ENCODE assay signal across 17 cellular contexts in the genomic region with DNA sequence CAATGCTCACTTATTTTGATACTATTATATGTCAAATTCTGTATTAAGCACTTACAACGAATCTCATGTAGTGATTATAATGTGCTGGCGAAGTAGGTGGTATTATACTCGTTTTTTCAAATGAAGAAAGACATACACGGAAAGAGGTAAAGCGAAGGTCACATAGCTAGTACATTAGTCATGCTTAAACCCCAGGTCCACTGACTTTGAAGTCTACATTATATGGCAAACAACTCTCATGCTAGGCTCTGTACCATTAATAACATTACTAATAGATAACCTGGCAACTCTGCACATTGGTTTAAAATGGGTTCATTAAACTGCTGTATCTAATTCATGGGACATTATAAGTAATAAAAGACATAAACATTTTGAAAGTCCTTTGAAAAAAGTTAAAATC. TPM values are rescaled to one million over a fixed set of nuclear protein-coding genes. Genes with fewer than 3 reads are reported as not detected.
DNase-seq lines count a peak whose midpoint lies in the region; ATAC-seq, FAIRE-seq and TF ChIP-seq lines count a peak whose summit lies in the region.
"Had no signal": no experiment of that assay in that cellular context is flagged by ENCODE, and none has a peak within 500 bp of the region (broad histone marks: within the 10 kb centered on the region; RNA-seq: fewer than 3 reads in every experiment).

No MANE protein-coding gene starts in this region.

- no peaks in the 10 kb centered on the region for H3K27me3 ChIP-seq in brain microvascular endothelial cell (replicated peaks)
- no peaks in the 10 kb centered on the region for H3K27me3 ChIP-seq in small intestine (ENCODE audit: control insufficient read depth in 2 of 2, insufficient read depth in 2 of 2, low read length in 2 of 2)
- H3K27me3 ChIP-seq: ovary, vagina had no signal

- in situ Hi-C loops in brain microvascular endothelial cell (cut with HindIII; ENCODE audit: low pct_ligation_motif_present, low sequenced_read_pairs), result no loop called here

- WGBS in small intestine, 3 donors, result 12 to 51% (median 18%) methylated on average over 5 of the region's 5 CpGs

- H3K27ac ChIP-seq in brain microvascular endothelial cell, result peak overlapping the region; percentile 95
- peak overlapping the region in 1 of 2 donors; percentile 25 for H3K27ac ChIP-seq in small intestine (ENCODE audit: low read depth in 1 of 2, low read length in 1 of 2)
- H3K27ac ChIP-seq: ovary, vagina had no signal

- no peaks in the 10 kb centered on the region for H3K9me3 ChIP-seq in small intestine (ENCODE audit: control insufficient read depth, low read depth)
- H3K9me3 ChIP-seq: ovary, vagina had no signal

- H3K36me3 ChIP-seq in brain microvascular endothelial cell (replicated peaks), result no peaks in the 10 kb centered on the region
- no peaks in the 10 kb centered on the region for H3K36me3 ChIP-seq in small intestine (ENCODE audit: control insufficient read depth in 2 of 2, insufficient read depth in 2 of 2, low read length in 2 of 2)
- H3K36me3 ChIP-seq: ovary, vagina had no signal

- no peak for DNase-seq in activated CD8-positive, alpha-beta memory T cell treated with anti-CD3 and anti-CD28 coated beads, Interleukin-2, amount 10 ng/mL, durations not matched to agents 7 days and 5 days
- DNase-seq in activated CD8-positive, alpha-beta memory T cell treated with anti-CD3 and anti-CD28 coated beads for 24 hours, result no peak
- peak; percentile 63 for DNase-seq in RPMI7951 (ENCODE audit: low read depth)
- peak; percentile 56 for DNase-seq in brain microvascular endothelial cell
- DNase-seq in small intestine, result peak; percentile 72
- no peak for DNase-seq in retina
- DNase-seq in stimulated activated naive B cell treated with anti-CD40 and anti-IgM and Interleukin-4, amounts not matched to agents 10 μg/mL and 1 μg/mL and 100 μg/mL, for 72 hours, result no peak
- DNase-seq: activated CD8-positive, alpha-beta memory T cell treated with anti-CD3 and anti-CD28 coated beads, Interleukin-2, amount 50 U/mL, for 48 hours; caudate nucleus; DMS53; MV-4-11; OCI-M1; ovary had no signal

- H3K4me3 ChIP-seq in brain microvascular endothelial cell (ENCODE audit: low read depth, low read length), result no peak overlapping the region
- no peak overlapping the region for H3K4me3 ChIP-seq in small intestine (ENCODE audit: low read depth in 1 of 2, low read length in 2 of 2)
- H3K4me3 ChIP-seq: GM12878, ovary, vagina had no signal

- FAIRE-seq in small intestine (lab: Jason Lieb, UNC), result no peak
- FAIRE-seq: GM12878 had no signal

- no peaks in the 10 kb centered on the region for H3K9me3 Mint-ChIP-seq in activated CD8-positive, alpha-beta memory T cell treated with anti-CD3 and anti-CD28 coated beads, Interleukin-2, amount 10 ng/mL, durations not matched to agents 7 days and 5 days (ENCODE audit: low read depth)
- H3K9me3 Mint-ChIP-seq in stimulated activated naive B cell treated with anti-CD40 and anti-IgM and Interleukin-4, amounts not matched to agents 10 μg/mL and 1 μg/mL and 100 μg/mL, for 72 hours, result no peaks in the 10 kb centered on the region
- H3K9me3 Mint-ChIP-seq: memory B cell had no signal

- H3K4me3 Mint-ChIP-seq in activated CD8-positive, alpha-beta memory T cell treated with anti-CD3 and anti-CD28 coated beads, Interleukin-2, amount 10 ng/mL, durations not matched to agents 7 days and 5 days, result peak overlapping the region; percentile 97
- H3K4me3 Mint-ChIP-seq in stimulated activated naive B cell treated with anti-CD40 and anti-IgM and Interleukin-4, amounts not matched to agents 10 μg/mL and 1 μg/mL and 100 μg/mL, for 72 hours, result no peak overlapping the region
- H3K4me3 Mint-ChIP-seq: memory B cell had no signal

- CTCF ChIA-PET in activated CD8-positive, alpha-beta memory T cell treated with anti-CD3 and anti-CD28 coated beads, Interleukin-2, amount 10 ng/mL, durations not matched to agents 7 days and 5 days (lab: Charles Lee), result interaction anchor here (0.9 to 1.0 kb wide), 2 partner anchors 9 to 86 kb away, joined by 3 read pairs; no protein-coding TSS in a partner anchor

- no peak for TF ChIP-seq CTCF in brain microvascular endothelial cell (IDR thresholded peaks at IDR 0.05; ENCODE audit: low read depth, low read length, missing control alignments)

- peaks cover 68% of the 10 kb centered on the region for H3K36me3 Mint-ChIP-seq in activated CD8-positive, alpha-beta memory T cell treated with anti-CD3 and anti-CD28 coated beads, Interleukin-2, amount 10 ng/mL, durations not matched to agents 7 days and 5 days
- H3K36me3 Mint-ChIP-seq in stimulated activated naive B cell treated with anti-CD40 and anti-IgM and Interleukin-4, amounts not matched to agents 10 μg/mL and 1 μg/mL and 100 μg/mL, for 72 hours, result no peaks in the 10 kb centered on the region
- H3K36me3 Mint-ChIP-seq: memory B cell had no signal

- peaks cover 44% of the 10 kb centered on the region for H3K4me1 Mint-ChIP-seq in activated CD8-positive, alpha-beta memory T cell treated with anti-CD3 and anti-CD28 coated beads, Interleukin-2, amount 10 ng/mL, durations not matched to agents 7 days and 5 days
- H3K4me1 Mint-ChIP-seq in stimulated activated naive B cell treated with anti-CD40 and anti-IgM and Interleukin-4, amounts not matched to agents 10 μg/mL and 1 μg/mL and 100 μg/mL, for 72 hours, result peaks cover 6 to 23% of the 10 kb centered on the region in 2 donors

- H3K27ac Mint-ChIP-seq in activated CD8-positive, alpha-beta memory T cell treated with anti-CD3 and anti-CD28 coated beads, Interleukin-2, amount 10 ng/mL, durations not matched to agents 7 days and 5 days, result peak overlapping the region; percentile 75
- H3K27ac Mint-ChIP-seq in stimulated activated naive B cell treated with anti-CD40 and anti-IgM and Interleukin-4, amounts not matched to agents 10 μg/mL and 1 μg/mL and 100 μg/mL, for 72 hours, result no peak overlapping the region
- H3K27ac Mint-ChIP-seq: memory B cell had no signal

- peak; percentile 18 for ATAC-seq in activated CD8-positive, alpha-beta memory T cell treated with anti-CD3 and anti-CD28 coated beads, Interleukin-2, amount 10 ng/mL, durations not matched to agents 7 days and 5 days
- ATAC-seq in GM19397 (IDR thresholded peaks at IDR 0.05; ENCODE audit: unreplicated experiment), result no peak
- ATAC-seq in stimulated activated naive B cell treated with anti-CD40 and anti-IgM and Interleukin-4, amounts not matched to agents 10 μg/mL and 1 μg/mL and 100 μg/mL, for 72 hours (replicated peaks), result no peak
- ATAC-seq: GM12878 had no signal

- no peaks in the 10 kb centered on the region for H3K4me1 ChIP-seq in small intestine (ENCODE audit: control insufficient read depth in 2 of 2, insufficient read depth in 1 of 2, low read depth in 1 of 2, low read length in 1 of 2)
- H3K4me1 ChIP-seq: vagina had no signal

- H3K27me3 Mint-ChIP-seq in activated CD8-positive, alpha-beta memory T cell treated with anti-CD3 and anti-CD28 coated beads, Interleukin-2, amount 10 ng/mL, durations not matched to agents 7 days and 5 days, result no peaks in the 10 kb centered on the region
- peaks cover 0 to 4% of the 10 kb centered on the region in 2 donors for H3K27me3 Mint-ChIP-seq in stimulated activated naive B cell treated with anti-CD40 and anti-IgM and Interleukin-4, amounts not matched to agents 10 μg/mL and 1 μg/mL and 100 μg/mL, for 72 hours

RNA-seq across cellular contexts. Expression of a gene that starts 21.3 kb away (rescaled TPM):
- 100 to 1,000 TPM; 198 to 270 TPM for total RNA-seq in activated CD8-positive, alpha-beta memory T cell treated with anti-CD3 and anti-CD28 coated beads, Interleukin-2, amount 10 ng/mL, durations not matched to agents 7 days and 5 days
- total RNA-seq in RPMI7951 (2014; rRNA removed; shearing (Covaris generic)), result 0.60 and 0.68 TPM in 2 replicates
- 10 to 100 TPM in 1 of 3 donors, 1 to 10 TPM in 2; 3.5 to 12.4 (median 3.6) TPM for polyA plus RNA-seq in small intestine

Comparison
In these comparisons a context has a peak if more than half of its experiments do, and no peak if none do; other contexts are left out.
1. DNase-seq: peak in RPMI7951 (single experiment), brain microvascular endothelial cell (single experiment) and small intestine (single experiment); none in activated CD8-positive, alpha-beta memory T cell treated with anti-CD3 and anti-CD28 coated beads, Interleukin-2, amount 10 ng/mL, durations not matched to agents 7 days and 5 days (single experiment), activated CD8-positive, alpha-beta memory T cell treated with anti-CD3 and anti-CD28 coated beads for 24 hours (single experiment), retina (single experiment) and stimulated activated naive B cell treated with anti-CD40 and anti-IgM and Interleukin-4, amounts not matched to agents 10 μg/mL and 1 μg/mL and 100 μg/mL, for 72 hours (single experiment).
2. RNA of a gene that starts 21.3 kb away (total RNA-seq): 198 to 270 TPM in activated CD8-positive, alpha-beta memory T cell treated with anti-CD3 and anti-CD28 coated beads, Interleukin-2, amount 10 ng/mL, durations not matched to agents 7 days and 5 days; 0.60 to 0.68 TPM in RPMI7951; every median in the first group is over 100 times any median in the second.